In genomic region chr1:182238421-182238820, GRCh38 we compare ENCODE assay signal across 28 cellular contexts.
"Had no signal": no experiment of that assay in that cellular context is flagged by ENCODE, and none has a peak within 500 bp of the region (broad histone marks: within the 10 kb centered on the region; RNA-seq: fewer than 3 reads in every experiment).

No MANE protein-coding gene starts in this region.

- H3K27me3 Mint-ChIP-seq: stimulated activated naive CD8-positive, alpha-beta T cell treated with anti-CD3 and anti-CD28 coated beads, Interleukin-15, amount 100 ng/mL, for 72 hours; stimulated activated naive CD8-positive, alpha-beta T cell treated with anti-CD3 and anti-CD28 coated beads, Interleukin-15, Interleukin-2, amounts not matched to agents 100 ng/mL and 50 ng/mL, for 24 hours; type B pancreatic cell had no signal

- H3K9me3 ChIP-seq: stomach, suprapubic skin, testis, thoracic aorta, thyroid gland, tibial artery, tibial nerve, transverse colon, upper lobe of left lung, upper lobe of right lung, uterus, vagina had no signal

- H3K36me3 ChIP-seq: stomach, suprapubic skin, thoracic aorta, thyroid gland, tibial artery, tibial nerve, transverse colon, upper lobe of left lung, upper lobe of right lung, uterus, vagina had no signal

- H3K27me3 ChIP-seq: stomach, suprapubic skin, testis, thyroid gland, tibial nerve, transverse colon, upper lobe of left lung, upper lobe of right lung, uterus, vagina had no signal

- H3K4me1 Mint-ChIP-seq: stimulated activated memory B cell treated with anti-CD40 and anti-IgM and Interleukin-4, amounts not matched to agents 10 μg/mL and 1 μg/mL and 100 μg/mL, for 72 hours had no signal

- H3K36me3 Mint-ChIP-seq: stimulated activated effector memory CD8-positive, alpha-beta T cell treated with anti-CD3 and anti-CD28 coated beads, Interleukin-12 subunit alpha, Interleukin-12 subunit beta, amount 100 ng/mL, for 72 hours; stimulated activated memory B cell treated with anti-CD40 and anti-IgM and Interleukin-4, amounts not matched to agents 10 μg/mL and 1 μg/mL and 100 μg/mL, for 72 hours; stimulated activated naive B cell treated with anti-CD40 and anti-IgM and Interleukin-4, amounts not matched to agents 10 μg/mL and 1 μg/mL and 100 μg/mL, for 72 hours; type B pancreatic cell had no signal

- H3K4me3 ChIP-seq: stomach, suprapubic skin, testis, thoracic aorta, thyroid gland, tibial artery, tibial nerve, transverse colon, upper lobe of left lung, upper lobe of right lung, uterus, vagina had no signal

- H3K27ac Mint-ChIP-seq: stimulated activated effector memory CD8-positive, alpha-beta T cell treated with anti-CD3 and anti-CD28 coated beads, Interleukin-12 subunit alpha, Interleukin-12 subunit beta, amount 100 ng/mL, for 72 hours; stimulated activated memory B cell treated with anti-CD40 and anti-IgM and Interleukin-4, amounts not matched to agents 10 μg/mL and 1 μg/mL and 100 μg/mL, for 72 hours; stimulated activated naive B cell treated with anti-CD40 and anti-IgM and Interleukin-4, amounts not matched to agents 10 μg/mL and 1 μg/mL and 100 μg/mL, for 72 hours; stimulated activated naive CD8-positive, alpha-beta T cell treated with anti-CD3 and anti-CD28 coated beads, Interleukin-15, amount 100 ng/mL, for 72 hours; stimulated activated naive CD8-positive, alpha-beta T cell treated with anti-CD3 and anti-CD28 coated beads, Interleukin-15, Interleukin-2, amounts not matched to agents 100 ng/mL and 50 ng/mL, for 24 hours had no signal

- DNase-seq: stimulated activated CD4-positive, alpha-beta T cell treated with anti-CD3 and anti-CD28 coated beads, Interleukin-2, amount 100 ng/mL, for 48 hours; stimulated activated CD4-positive, alpha-beta T cell treated with anti-CD3 and anti-CD28 coated beads, Interleukin-4, amount 100 ng/mL, for 1 hour; stimulated activated CD4-positive, alpha-beta T cell treated with anti-CD3 and anti-CD28 coated beads, Interleukin-4, amount 100 ng/mL, for 24 hours; stimulated activated CD4-positive, alpha-beta T cell treated with anti-CD3 and anti-CD28 coated beads, Interleukin-4, amount 100 ng/mL, for 4 hours; stimulated activated CD8-positive, alpha-beta memory T cell treated with anti-CD3 and anti-CD28 coated beads, Interleukin-4, amount 100 ng/mL, for 48 hours; stimulated activated naive B cell treated with anti-CD40 and anti-IgM and Interleukin-4, amounts not matched to agents 10 μg/mL and 1 μg/mL and 100 μg/mL, for 72 hours; stimulated activated naive CD4-positive, alpha-beta T cell; stimulated activated naive CD4-positive, alpha-beta T cell treated with Interleukin-2 at 50 U/mL for 16 hours; stimulated activated naive CD8-positive, alpha-beta T cell treated with anti-CD3 and anti-CD28 coated beads, Interleukin-15, amount 100 ng/mL, for 72 hours; stimulated activated naive CD8-positive, alpha-beta T cell treated with anti-CD3 and anti-CD28 coated beads, Interleukin-15, Interleukin-2, amounts not matched to agents 100 U/mL and 50 U/mL, for 24 hours; stomach; substantia nigra; testis; thyroid gland; tibial artery; transverse colon; trophoblast cell; upper lobe of left lung; upper lobe of right lung; uterus had no signal

- H3K9me3 Mint-ChIP-seq: stimulated activated effector memory CD8-positive, alpha-beta T cell treated with anti-CD3 and anti-CD28 coated beads, Interleukin-12 subunit alpha, Interleukin-12 subunit beta, amount 100 ng/mL, for 72 hours; stimulated activated memory B cell treated with anti-CD40 and anti-IgM and Interleukin-4, amounts not matched to agents 10 μg/mL and 1 μg/mL and 100 μg/mL, for 72 hours; stimulated activated naive CD8-positive, alpha-beta T cell treated with anti-CD3 and anti-CD28 coated beads, Interleukin-15, amount 100 ng/mL, for 72 hours; stimulated activated naive CD8-positive, alpha-beta T cell treated with anti-CD3 and anti-CD28 coated beads, Interleukin-15, Interleukin-2, amounts not matched to agents 100 ng/mL and 50 ng/mL, for 24 hours; type B pancreatic cell had no signal

- ATAC-seq: stimulated activated effector memory CD8-positive, alpha-beta T cell treated with anti-CD3 and anti-CD28 coated beads, Interleukin-12 subunit alpha, Interleukin-12 subunit beta, amount 100 ng/mL, for 72 hours; stimulated activated memory B cell treated with anti-CD40 and anti-IgM and Interleukin-4, amounts not matched to agents 10 μg/mL and 1 μg/mL and 100 μg/mL, for 72 hours; stimulated activated naive B cell treated with anti-CD40 and anti-IgM and Interleukin-4, amounts not matched to agents 10 μg/mL and 1 μg/mL and 100 μg/mL, for 72 hours; stimulated activated naive CD8-positive, alpha-beta T cell treated with anti-CD3 and anti-CD28 coated beads, Interleukin-15, amount 100 ng/mL, for 72 hours; stimulated activated naive CD8-positive, alpha-beta T cell treated with anti-CD3 and anti-CD28 coated beads, Interleukin-15, Interleukin-2, amounts not matched to agents 100 U/mL and 50 U/mL, for 24 hours; upper lobe of right lung had no signal

- H3K4me3 Mint-ChIP-seq: stimulated activated effector memory CD8-positive, alpha-beta T cell treated with anti-CD3 and anti-CD28 coated beads, Interleukin-12 subunit alpha, Interleukin-12 subunit beta, amount 100 ng/mL, for 72 hours; stimulated activated memory B cell treated with anti-CD40 and anti-IgM and Interleukin-4, amounts not matched to agents 10 μg/mL and 1 μg/mL and 100 μg/mL, for 72 hours; stimulated activated naive B cell treated with anti-CD40 and anti-IgM and Interleukin-4, amounts not matched to agents 10 μg/mL and 1 μg/mL and 100 μg/mL, for 72 hours; stimulated activated naive CD8-positive, alpha-beta T cell treated with anti-CD3 and anti-CD28 coated beads, Interleukin-15, amount 100 ng/mL, for 72 hours; stimulated activated naive CD8-positive, alpha-beta T cell treated with anti-CD3 and anti-CD28 coated beads, Interleukin-15, Interleukin-2, amounts not matched to agents 100 ng/mL and 50 ng/mL, for 24 hours; type B pancreatic cell had no signal

- H3K4me1 ChIP-seq: testis, tibial artery, uterus, vagina had no signal

- H3K27ac ChIP-seq: stomach, suprapubic skin, testis, thoracic aorta, thyroid gland, tibial artery, tibial nerve, transverse colon, upper lobe of left lung, upper lobe of right lung, uterus, vagina had no signal
